1 cellular context compared by ENCODE assay signal in the genomic region with DNA sequence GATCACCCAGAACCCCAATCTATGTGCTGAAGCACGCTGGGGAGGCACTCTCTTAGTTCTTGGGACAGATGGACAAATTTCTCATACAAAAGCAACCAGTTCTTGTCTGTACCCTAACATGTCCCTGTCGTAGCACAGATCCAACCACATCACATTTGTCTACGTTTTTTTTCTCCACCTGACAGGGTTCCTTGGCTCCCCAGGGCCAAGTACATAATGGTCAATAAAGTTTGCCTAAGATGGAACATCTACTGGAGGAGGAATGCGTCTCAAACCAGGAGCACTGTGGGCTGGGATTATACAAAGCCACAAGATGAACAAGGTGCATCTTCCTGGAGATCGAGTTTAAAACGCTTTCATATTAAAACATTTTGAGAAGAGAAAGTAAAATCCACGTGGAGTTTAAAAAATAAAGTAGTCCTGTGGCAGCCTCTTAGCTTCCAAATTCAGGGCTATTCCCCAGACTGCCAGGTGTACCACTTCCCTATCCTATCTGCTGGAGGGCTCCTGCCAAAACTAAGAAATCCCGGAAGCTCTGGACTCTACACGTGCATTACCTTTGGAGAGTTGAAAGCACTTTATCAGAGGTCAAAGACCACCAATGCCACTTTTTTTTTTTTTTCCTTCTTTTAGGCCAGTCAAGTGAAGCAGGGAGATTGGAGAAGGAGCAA.
TF ChIP-seq lines count a peak whose summit lies in the region.

No MANE protein-coding gene starts in this region.

TF ChIP-seq in GM12878, 131 proteins besides CTCF, POLR2A, EP300 and RAD21 (continued from another document):
- TF ChIP-seq STAT1 (conservative IDR thresholded peaks at IDR 0.05) (no peak), BHLHE40 (IDR thresholded peaks at IDR 0.05; ENCODE audit: borderline replicate concordance in 1 of 2, low read depth in 2 of 2, low read length in 1 of 2) (peak in 1 of 2 experiments; percentile 25; a peak in 1 of 4 replicates)
